Comparison of ENCODE assay signal across 31 cellular contexts in genomic region chr3:80663426-80663825, GRCh38.
"Had no signal": no experiment of that assay in that cellular context is flagged by ENCODE, and none has a peak within 500 bp of the region (broad histone marks: within the 10 kb centered on the region; RNA-seq: fewer than 3 reads in every experiment).

No MANE protein-coding gene starts in this region.

- H3K27me3 ChIP-seq: adrenal gland, body of pancreas, esophagus muscularis mucosa, foreskin keratinocyte, gastrocnemius medialis, heart right ventricle had no signal

- H3K4me3 Mint-ChIP-seq: activated CD4-positive, alpha-beta memory T cell treated with anti-CD3 and anti-CD28 coated beads for 36 hours; activated CD4-positive, alpha-beta T cell treated with anti-CD3 and anti-CD28 coated beads for 36 hours; activated CD4-positive, alpha-beta T cell treated with anti-CD3 and anti-CD28 coated beads, Interleukin-2, amount 10 ng/mL, durations not matched to agents 24 days and 14 days; activated CD8-positive, alpha-beta memory T cell treated with anti-CD3 and anti-CD28 coated beads, Interleukin-2, amount 10 ng/mL, durations not matched to agents 7 days and 5 days; activated CD8-positive, alpha-beta T cell treated with anti-CD3 and anti-CD28 coated beads, Interleukin-2, amount 10 ng/mL, durations not matched to agents 7 days and 5 days; activated naive CD4-positive, alpha-beta T cell treated with anti-CD3 and anti-CD28 coated beads for 36 hours; activated naive CD4-positive, alpha-beta T cell treated with anti-CD3 and anti-CD28 coated beads, Interleukin-2, amount 50 U/mL, for 24 hours; activated naive CD8-positive, alpha-beta T cell treated with anti-CD3 and anti-CD28 coated beads for 36 hours; activated naive CD8-positive, alpha-beta T cell treated with anti-CD3 and anti-CD28 coated beads, Interleukin-2, amount 50 U/mL, for 24 hours; activated T-helper 1 cell treated with anti-CD3 and anti-CD28 coated beads, Interleukin-12 subunit alpha, Interleukin-12 subunit beta, Interleukin-2, Interleukin-4 antibody, amounts not matched to agents 30 ng/mL and 10 ng/mL and 1 ng/mL, durations not matched to agents 14 hours and 24 hours and 36 hours; effector memory CD8-positive, alpha-beta T cell had no signal

- H3K4me1 ChIP-seq: adrenal gland, body of pancreas, esophagus muscularis mucosa, foreskin keratinocyte, gastrocnemius medialis, heart right ventricle had no signal

- H3K4me3 ChIP-seq: adrenal gland, body of pancreas, esophagus muscularis mucosa, gastrocnemius medialis, heart right ventricle had no signal

- ATAC-seq: activated CD4-positive, alpha-beta T cell treated with anti-CD3 and anti-CD28 coated beads for 36 hours; activated CD8-positive, alpha-beta memory T cell treated with anti-CD3 and anti-CD28 coated beads, Interleukin-2, amount 10 ng/mL, durations not matched to agents 7 days and 5 days; activated CD8-positive, alpha-beta T cell treated with anti-CD3 and anti-CD28 coated beads, Interleukin-2, amount 10 ng/mL, durations not matched to agents 7 days and 5 days; activated naive CD8-positive, alpha-beta T cell treated with anti-CD3 and anti-CD28 coated beads, Interleukin-2, amount 50 U/mL, for 24 hours; body of pancreas; effector memory CD8-positive, alpha-beta T cell; foreskin keratinocyte; gastrocnemius medialis; heart right ventricle had no signal

- H3K27ac ChIP-seq: adrenal gland, body of pancreas, esophagus muscularis mucosa, foreskin keratinocyte, gastrocnemius medialis, heart right ventricle had no signal

- H3K36me3 ChIP-seq: adrenal gland, esophagus muscularis mucosa, gastrocnemius medialis, heart right ventricle had no signal

- DNase-seq: activated CD4-positive, alpha-beta memory T cell treated with anti-CD3 and anti-CD28 coated beads for 36 hours; activated CD4-positive, alpha-beta T cell treated with anti-CD3 and anti-CD28 coated beads for 36 hours; activated CD4-positive, alpha-beta T cell treated with anti-CD3 and anti-CD28 coated beads, Interleukin-2, amount 10 ng/mL, durations not matched to agents 24 days and 14 days; activated CD4-positive, CD25-positive, alpha-beta regulatory T cell; activated CD4-positive, CD25-positive, alpha-beta regulatory T cell treated with anti-CD3 and anti-CD28 coated beads, Interleukin-2, amount 50 U/mL, for 72 hours; activated CD8-positive, alpha-beta memory T cell treated with anti-CD3 and anti-CD28 coated beads, Interleukin-2, amount 10 ng/mL, durations not matched to agents 7 days and 5 days; activated CD8-positive, alpha-beta memory T cell treated with anti-CD3 and anti-CD28 coated beads, Interleukin-2, amount 50 U/mL, for 4 hours; activated CD8-positive, alpha-beta T cell treated with anti-CD3 and anti-CD28 coated beads, Interleukin-2, amount 10 ng/mL, durations not matched to agents 7 days and 5 days; activated effector memory CD4-positive, alpha-beta T cell treated with anti-CD3 and anti-CD28 coated beads, Interleukin-2, amount 50 U/mL, for 16 hours; activated naive CD4-positive, alpha-beta T cell treated with anti-CD3 and anti-CD28 coated beads for 36 hours; activated naive CD8-positive, alpha-beta T cell treated with anti-CD3 and anti-CD28 coated beads for 36 hours; activated naive CD8-positive, alpha-beta T cell treated with anti-CD3 and anti-CD28 coated beads, Interleukin-2, amount 50 U/mL, for 24 hours; activated T-cell treated with anti-CD3 and anti-CD28 coated beads, Interleukin-2, amount 50 U/mL, for 1 hour; activated T-cell treated with anti-CD3 and anti-CD28 coated beads, Interleukin-2, amount 50 U/mL, for 48 hours; adrenal gland; amygdala; aorta; body of pancreas; cortex of kidney; dermis blood vessel endothelial cell; effector CD4-positive, alpha-beta T cell; effector memory CD8-positive, alpha-beta T cell; erythroblast; foreskin keratinocyte; gastrocnemius medialis; heart right ventricle; T-helper 2 cell had no signal

- H3K36me3 Mint-ChIP-seq: activated CD4-positive, alpha-beta memory T cell treated with anti-CD3 and anti-CD28 coated beads for 36 hours; activated CD8-positive, alpha-beta memory T cell treated with anti-CD3 and anti-CD28 coated beads, Interleukin-2, amount 10 ng/mL, durations not matched to agents 7 days and 5 days; activated naive CD4-positive, alpha-beta T cell treated with anti-CD3 and anti-CD28 coated beads, Interleukin-2, amount 50 U/mL, for 24 hours; activated naive CD8-positive, alpha-beta T cell treated with anti-CD3 and anti-CD28 coated beads for 36 hours had no signal

- H3K27ac Mint-ChIP-seq: activated CD4-positive, alpha-beta memory T cell treated with anti-CD3 and anti-CD28 coated beads for 36 hours; activated CD4-positive, alpha-beta T cell treated with anti-CD3 and anti-CD28 coated beads for 36 hours; activated CD4-positive, alpha-beta T cell treated with anti-CD3 and anti-CD28 coated beads, Interleukin-2, amount 10 ng/mL, durations not matched to agents 24 days and 14 days; activated CD8-positive, alpha-beta memory T cell treated with anti-CD3 and anti-CD28 coated beads, Interleukin-2, amount 10 ng/mL, durations not matched to agents 7 days and 5 days; activated CD8-positive, alpha-beta T cell treated with anti-CD3 and anti-CD28 coated beads, Interleukin-2, amount 10 ng/mL, durations not matched to agents 7 days and 5 days; activated naive CD4-positive, alpha-beta T cell treated with anti-CD3 and anti-CD28 coated beads for 36 hours; activated naive CD4-positive, alpha-beta T cell treated with anti-CD3 and anti-CD28 coated beads, Interleukin-2, amount 50 U/mL, for 24 hours; activated naive CD8-positive, alpha-beta T cell treated with anti-CD3 and anti-CD28 coated beads for 36 hours; activated naive CD8-positive, alpha-beta T cell treated with anti-CD3 and anti-CD28 coated beads, Interleukin-2, amount 50 U/mL, for 24 hours; activated T-helper 1 cell treated with anti-CD3 and anti-CD28 coated beads, Interleukin-12 subunit alpha, Interleukin-12 subunit beta, Interleukin-2, Interleukin-4 antibody, amounts not matched to agents 30 ng/mL and 10 ng/mL and 1 ng/mL, durations not matched to agents 14 hours and 24 hours and 36 hours; activated T-helper 2 cell treated with anti-CD3 and anti-CD28 coated beads, Interferon-gamma antibody, Interleukin-2, Interleukin-4, amounts not matched to agents 10 μg/mL and 5 μg/mL and 100 μg/mL, durations not matched to agents 14 hours and 24 hours and 36 hours; effector memory CD8-positive, alpha-beta T cell had no signal

- H3K27me3 Mint-ChIP-seq: activated CD4-positive, alpha-beta memory T cell treated with anti-CD3 and anti-CD28 coated beads for 36 hours; activated CD4-positive, alpha-beta T cell treated with anti-CD3 and anti-CD28 coated beads for 36 hours; activated CD4-positive, alpha-beta T cell treated with anti-CD3 and anti-CD28 coated beads, Interleukin-2, amount 10 ng/mL, durations not matched to agents 24 days and 14 days; activated CD8-positive, alpha-beta memory T cell treated with anti-CD3 and anti-CD28 coated beads, Interleukin-2, amount 10 ng/mL, durations not matched to agents 7 days and 5 days; activated naive CD4-positive, alpha-beta T cell treated with anti-CD3 and anti-CD28 coated beads, Interleukin-2, amount 50 U/mL, for 24 hours; activated naive CD8-positive, alpha-beta T cell treated with anti-CD3 and anti-CD28 coated beads for 36 hours; activated naive CD8-positive, alpha-beta T cell treated with anti-CD3 and anti-CD28 coated beads, Interleukin-2, amount 50 U/mL, for 24 hours; effector memory CD8-positive, alpha-beta T cell had no signal

- H3K9me3 ChIP-seq: adrenal gland, body of pancreas, gastrocnemius medialis had no signal

- H3K4me1 Mint-ChIP-seq: activated CD4-positive, alpha-beta T cell treated with anti-CD3 and anti-CD28 coated beads for 36 hours; activated CD4-positive, alpha-beta T cell treated with anti-CD3 and anti-CD28 coated beads, Interleukin-2, amount 10 ng/mL, durations not matched to agents 24 days and 14 days; activated CD8-positive, alpha-beta memory T cell treated with anti-CD3 and anti-CD28 coated beads, Interleukin-2, amount 10 ng/mL, durations not matched to agents 7 days and 5 days; activated naive CD4-positive, alpha-beta T cell treated with anti-CD3 and anti-CD28 coated beads, Interleukin-2, amount 50 U/mL, for 24 hours; activated naive CD8-positive, alpha-beta T cell treated with anti-CD3 and anti-CD28 coated beads for 36 hours; activated naive CD8-positive, alpha-beta T cell treated with anti-CD3 and anti-CD28 coated beads, Interleukin-2, amount 50 U/mL, for 24 hours had no signal
